ENCODE assay signal across 1 cellular context in genomic region chr5:169583424-169584215, GRCh38.
TF ChIP-seq lines count a peak whose summit lies in the region.

A gene with protein sequence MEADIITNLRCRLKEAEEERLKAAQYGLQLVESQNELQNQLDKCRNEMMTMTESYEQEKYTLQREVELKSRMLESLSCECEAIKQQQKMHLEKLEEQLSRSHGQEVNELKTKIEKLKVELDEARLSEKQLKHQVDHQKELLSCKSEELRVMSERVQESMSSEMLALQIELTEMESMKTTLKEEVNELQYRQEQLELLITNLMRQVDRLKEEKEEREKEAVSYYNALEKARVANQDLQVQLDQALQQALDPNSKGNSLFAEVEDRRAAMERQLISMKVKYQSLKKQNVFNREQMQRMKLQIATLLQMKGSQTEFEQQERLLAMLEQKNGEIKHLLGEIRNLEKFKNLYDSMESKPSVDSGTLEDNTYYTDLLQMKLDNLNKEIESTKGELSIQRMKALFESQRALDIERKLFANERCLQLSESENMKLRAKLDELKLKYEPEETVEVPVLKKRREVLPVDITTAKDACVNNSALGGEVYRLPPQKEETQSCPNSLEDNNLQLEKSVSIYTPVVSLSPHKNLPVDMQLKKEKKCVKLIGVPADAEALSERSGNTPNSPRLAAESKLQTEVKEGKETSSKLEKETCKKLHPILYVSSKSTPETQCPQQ (plus strand): TSS chr5:169583773. CDS start chr5:169588417, 4,644 bp downstream.

TF ChIP-seq in HEK293, 187 proteins besides CTCF, POLR2A, EP300 and RAD21 (continued from another document):
- TF ChIP-seq ZNF501 (tag by site-specific recombination; IDR thresholded peaks at IDR 0.05), result peak; percentile 89; the same call in 1 of the 2 replicates
- peak; percentile 28; the same call in 1 of the 2 replicates for TF ChIP-seq ZIC2 (tag by site-specific recombination; IDR thresholded peaks at IDR 0.05)
- no peak for TF ChIP-seq ZNF302 (tag by site-specific recombination; IDR thresholded peaks at IDR 0.05; ENCODE audit: low read depth)
- TF ChIP-seq ZNF223 (tag by site-specific recombination; IDR thresholded peaks at IDR 0.05), result no peak
- TF ChIP-seq ZBTB48 (tag by site-specific recombination; IDR thresholded peaks at IDR 0.05), result peak; percentile 84
- TF ChIP-seq WT1 (tag by site-specific recombination; IDR thresholded peaks at IDR 0.05), result 0 out of 2 replicates have a peak, but pooled peaks have one; percentile 13
